12 cellular contexts compared by ENCODE assay signal in the genomic region with DNA sequence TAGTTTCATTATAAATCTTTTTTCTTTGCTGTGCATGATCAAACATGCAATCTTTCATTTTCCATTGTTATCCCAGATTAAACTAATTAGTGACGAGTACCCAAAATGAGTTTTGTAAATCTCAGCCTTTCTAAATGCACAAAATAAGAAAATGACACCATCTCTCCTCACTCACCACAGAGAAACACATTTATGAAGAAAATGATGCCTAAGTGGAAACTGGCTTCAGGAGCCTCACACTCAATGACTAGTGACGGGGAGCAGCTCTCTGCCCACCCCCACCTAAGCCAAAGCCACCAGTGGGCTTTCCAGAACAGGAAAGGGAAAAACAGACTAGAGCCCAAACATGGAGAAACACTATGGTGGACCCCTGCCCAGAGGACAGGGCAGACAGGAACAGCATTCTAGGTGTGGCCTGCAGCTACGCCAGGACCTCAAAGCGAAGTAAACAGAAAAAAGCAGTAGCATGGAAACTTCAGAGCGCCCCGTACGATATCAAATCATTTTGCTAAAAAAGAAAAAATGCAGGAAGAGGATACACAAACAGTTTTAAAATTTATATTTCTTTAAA.
DNase-seq lines count a peak whose midpoint lies in the region; ATAC-seq and TF ChIP-seq lines count a peak whose summit lies in the region.
"Had no signal": no experiment of that assay in that cellular context is flagged by ENCODE, and none has a peak within 500 bp of the region (broad histone marks: within the 10 kb centered on the region; RNA-seq: fewer than 3 reads in every experiment).

No MANE protein-coding gene starts in this region.

- 97% methylated on average over 7 of the region's 7 CpGs for WGBS in thymus

- H3K4me3 ChIP-seq in ascending aorta (no peak overlapping the region), muscle layer of colon (ENCODE audit: low read depth in 1 of 2, low read length in 2 of 2) (no peak overlapping the region), thymus (ENCODE audit: low read length) (no peak overlapping the region)
- H3K4me3 ChIP-seq: SK-N-MC had no signal

- peaks cover 4% of the 10 kb centered on the region for H3K36me3 Mint-ChIP-seq in activated naive CD8-positive, alpha-beta T cell
- H3K36me3 Mint-ChIP-seq in activated naive CD8-positive, alpha-beta T cell treated with anti-CD3 and anti-CD28 coated beads for 36 hours = peaks cover 10% of the 10 kb centered on the region

- intact Hi-C loops in ascending aorta (cut with DNase I) = no loop called here

- DNase-seq in activated naive CD8-positive, alpha-beta T cell treated with anti-CD3 and anti-CD28 coated beads for 36 hours = no peak
- no peak for DNase-seq in ascending aorta (ENCODE audit: low spot score in 2 of 2)
- DNase-seq in cerebellum (ENCODE audit: low spot score) = no peak
- DNase-seq: activated CD4-positive, alpha-beta T cell treated with anti-CD3 and anti-CD28 coated beads for 4 hours; activated naive CD8-positive, alpha-beta T cell treated with anti-CD3 and anti-CD28 coated beads, Interleukin-2, amount 10 ng/mL, durations not matched to agents 7 days and 5 days; effector CD4-positive, alpha-beta T cell had no signal

- peak overlapping the region; percentile 44 for H3K4me3 Mint-ChIP-seq in activated naive CD8-positive, alpha-beta T cell
- no peak overlapping the region for H3K4me3 Mint-ChIP-seq in activated naive CD8-positive, alpha-beta T cell treated with anti-CD3 and anti-CD28 coated beads for 36 hours
- H3K4me3 Mint-ChIP-seq: activated naive CD8-positive, alpha-beta T cell treated with anti-CD3 and anti-CD28 coated beads, Interleukin-2, amount 10 ng/mL, durations not matched to agents 7 days and 5 days had no signal

- H3K27ac Mint-ChIP-seq in activated naive CD8-positive, alpha-beta T cell = peak overlapping the region; percentile 78
- H3K27ac Mint-ChIP-seq in activated naive CD8-positive, alpha-beta T cell treated with anti-CD3 and anti-CD28 coated beads for 36 hours = no peak overlapping the region
- H3K27ac Mint-ChIP-seq: activated naive CD8-positive, alpha-beta T cell treated with anti-CD3 and anti-CD28 coated beads, Interleukin-2, amount 10 ng/mL, durations not matched to agents 7 days and 5 days had no signal

- no peaks in the 10 kb centered on the region for H3K27me3 Mint-ChIP-seq in activated naive CD8-positive, alpha-beta T cell
- no peaks in the 10 kb centered on the region for H3K27me3 Mint-ChIP-seq in activated naive CD8-positive, alpha-beta T cell treated with anti-CD3 and anti-CD28 coated beads for 36 hours
- H3K27me3 Mint-ChIP-seq: activated naive CD8-positive, alpha-beta T cell treated with anti-CD3 and anti-CD28 coated beads, Interleukin-2, amount 10 ng/mL, durations not matched to agents 7 days and 5 days had no signal

- H3K27ac ChIP-seq in ascending aorta (peak overlapping the region; percentile 24 to 35), muscle layer of colon (ENCODE audit: low read depth, low read length) (peak overlapping the region; percentile 36), thymus (ENCODE audit: low read depth) (peak overlapping the region; percentile 10)
- H3K27ac ChIP-seq: SK-N-MC had no signal

- no peaks in the 10 kb centered on the region for H3K27me3 ChIP-seq in ascending aorta
- no peaks in the 10 kb centered on the region for H3K27me3 ChIP-seq in muscle layer of colon (ENCODE audit: control insufficient read depth in 1 of 2, insufficient read depth in 2 of 2, low read length in 2 of 2)
- no peaks in the 10 kb centered on the region for H3K27me3 ChIP-seq in thymus (ENCODE audit: control insufficient read depth, insufficient read depth)

- no peaks in the 10 kb centered on the region for H3K9me3 Mint-ChIP-seq in activated naive CD8-positive, alpha-beta T cell (ENCODE audit: low read depth)
- H3K9me3 Mint-ChIP-seq in activated naive CD8-positive, alpha-beta T cell treated with anti-CD3 and anti-CD28 coated beads for 36 hours = no peaks in the 10 kb centered on the region
- H3K9me3 Mint-ChIP-seq: activated naive CD8-positive, alpha-beta T cell treated with anti-CD3 and anti-CD28 coated beads, Interleukin-2, amount 10 ng/mL, durations not matched to agents 7 days and 5 days had no signal

- H3K4me1 ChIP-seq in ascending aorta = peaks cover 15 to 65% of the 10 kb centered on the region in 2 donors
- H3K4me1 ChIP-seq in muscle layer of colon (ENCODE audit: insufficient read depth, low read length) = peaks cover 66% of the 10 kb centered on the region
- H3K4me1 ChIP-seq in thymus (ENCODE audit: control insufficient read depth, insufficient read depth, low read length) = peaks cover 5% of the 10 kb centered on the region

- no peak for ATAC-seq in HG02571 (IDR thresholded peaks at IDR 0.05; ENCODE audit: unreplicated experiment)
- ATAC-seq in HG02970 (IDR thresholded peaks at IDR 0.05; ENCODE audit: low FRiP score, unreplicated experiment) = no peak

- no peak overlapping the region for H3K9ac ChIP-seq in muscle layer of colon (ENCODE audit: low read length)

- no peaks in the 10 kb centered on the region for H3K36me3 ChIP-seq in ascending aorta
- H3K36me3 ChIP-seq in muscle layer of colon (ENCODE audit: insufficient read depth, low read length) = no peaks in the 10 kb centered on the region
- no peaks in the 10 kb centered on the region for H3K36me3 ChIP-seq in thymus (ENCODE audit: control insufficient read depth, insufficient read depth)

- H3K4me1 Mint-ChIP-seq in activated naive CD8-positive, alpha-beta T cell (ENCODE audit: low read depth) = peaks cover 79% of the 10 kb centered on the region
- peaks cover 65% of the 10 kb centered on the region for H3K4me1 Mint-ChIP-seq in activated naive CD8-positive, alpha-beta T cell treated with anti-CD3 and anti-CD28 coated beads for 36 hours

- TF ChIP-seq CTCF in ascending aorta (IDR thresholded peaks at IDR 0.05) = no peak

- H3K9me3 ChIP-seq in ascending aorta (no peaks in the 10 kb centered on the region), muscle layer of colon (ENCODE audit: low read length) (no peaks in the 10 kb centered on the region), thymus (ENCODE audit: control insufficient read depth) (no peaks in the 10 kb centered on the region)
